In genomic region chr22:20537325-20537756, GRCh38 we compare ENCODE assay signal across 17 cellular contexts. TPM values are rescaled to one million over a fixed set of nuclear protein-coding genes. Genes with fewer than 3 reads are reported as not detected.
DNase-seq lines count a peak whose midpoint lies in the region; FAIRE-seq and TF ChIP-seq lines count a peak whose summit lies in the region.
"Had no signal": no experiment of that assay in that cellular context is flagged by ENCODE, and none has a peak within 500 bp of the region (broad histone marks: within the 10 kb centered on the region; RNA-seq: fewer than 3 reads in every experiment).

No MANE protein-coding gene starts in this region.

- H2AFZ ChIP-seq in trophoblast cell (ENCODE audit: insufficient read depth, low read length, poor library complexity), result no peak overlapping the region
- H2AFZ ChIP-seq: GM23338 had no signal

- no peak for DNase-seq in activated CD4-positive, alpha-beta memory T cell treated with anti-CD3 and anti-CD28 coated beads for 36 hours
- no peak for DNase-seq in activated CD4-positive, alpha-beta memory T cell treated with anti-CD3 and anti-CD28 coated beads, Interleukin-2, amount 10 ng/mL, durations not matched to agents 7 days and 5 days
- DNase-seq in CD8-positive, alpha-beta memory T cell, result no peak
- DNase-seq in bronchial epithelial cell (ENCODE audit: low read depth) (no peak), trophoblast cell (peak in 1 of 2 donors; percentile 28), glutamatergic neuron (no peak), posterior vena cava (ENCODE audit: low spot score) (no peak)
- no peak for DNase-seq in effector CD4-positive, alpha-beta T cell
- DNase-seq: GDM1; NCI-H1048; NCI-H1436 treated with DMSO at 0.1 percent for 48 hours; NK-92 treated with Interleukin-12 subunit alpha and Interleukin-12 subunit beta, amount 100 ng/mL, for 24 hours; RPMI8226 had no signal

- peaks cover 22% of the 10 kb centered on the region for H3K4me1 ChIP-seq in CD8-positive, alpha-beta memory T cell (ENCODE audit: insufficient read depth, low read length)
- H3K4me1 ChIP-seq in trophoblast cell (ENCODE audit: control insufficient read depth in 1 of 2, insufficient read depth in 2 of 2, low read length in 2 of 2), result peaks cover 31 to 35% of the 10 kb centered on the region in 2 experiments

- H2BK5ac ChIP-seq in trophoblast cell (ENCODE audit: low read depth, low read length, poor library complexity), result no peak overlapping the region

- no peak overlapping the region for H3K18ac ChIP-seq in trophoblast cell (ENCODE audit: low read length)

- no peak overlapping the region for H2AK5ac ChIP-seq in trophoblast cell (ENCODE audit: low read length)

- WGBS in trophoblast cell (ENCODE audit: extremely low coverage, insufficient coverage, insufficient read length), result no CpG with 5 or more reads among the region's 3 CpGs

- no peaks in the 10 kb centered on the region for H3K27me3 Mint-ChIP-seq in activated CD4-positive, alpha-beta memory T cell treated with anti-CD3 and anti-CD28 coated beads for 36 hours
- H3K27me3 Mint-ChIP-seq in activated CD4-positive, alpha-beta memory T cell treated with anti-CD3 and anti-CD28 coated beads, Interleukin-2, amount 10 ng/mL, durations not matched to agents 7 days and 5 days, result no peaks in the 10 kb centered on the region
- H3K27me3 Mint-ChIP-seq in CD8-positive, alpha-beta memory T cell, result no peaks in the 10 kb centered on the region
- H3K27me3 Mint-ChIP-seq in glutamatergic neuron (ENCODE audit: unreplicated experiment), result peaks cover 5% of the 10 kb centered on the region

- H4K91ac ChIP-seq in trophoblast cell (ENCODE audit: low read depth, low read length), result no peak overlapping the region

- H3K4ac ChIP-seq in trophoblast cell (ENCODE audit: low read depth, low read length), result peak overlapping the region; percentile 49

- H3K27me3 ChIP-seq in CD8-positive, alpha-beta memory T cell (ENCODE audit: insufficient read depth, low read length, poor library complexity, severe bottlenecking), result no peaks in the 10 kb centered on the region
- H3K27me3 ChIP-seq in bronchial epithelial cell (ENCODE audit: control insufficient read depth, insufficient read depth, low read length) (no peaks in the 10 kb centered on the region), trophoblast cell (ENCODE audit: insufficient read depth, low read length) (no peaks in the 10 kb centered on the region)

- no peak overlapping the region for H2BK12ac ChIP-seq in trophoblast cell (ENCODE audit: low read length)

- no peak overlapping the region for H3K27ac ChIP-seq in CD8-positive, alpha-beta memory T cell (ENCODE audit: low read depth, low read length)
- H3K27ac ChIP-seq in trophoblast cell (ENCODE audit: low read depth, low read length), result no peak overlapping the region
- H3K27ac ChIP-seq: KMS-11 had no signal

- H3K27ac Mint-ChIP-seq in activated CD4-positive, alpha-beta memory T cell treated with anti-CD3 and anti-CD28 coated beads for 36 hours, result peak overlapping the region; percentile 10
- H3K27ac Mint-ChIP-seq in activated CD4-positive, alpha-beta memory T cell treated with anti-CD3 and anti-CD28 coated beads, Interleukin-2, amount 10 ng/mL, durations not matched to agents 7 days and 5 days, result no peak overlapping the region
- H3K27ac Mint-ChIP-seq in CD8-positive, alpha-beta memory T cell, result peak overlapping the region in 6 of 8 donors; percentile 5 to 77 (median 32)
- H3K27ac Mint-ChIP-seq in glutamatergic neuron (ENCODE audit: unreplicated experiment), result no peak overlapping the region

- H3K4me1 Mint-ChIP-seq in activated CD4-positive, alpha-beta memory T cell treated with anti-CD3 and anti-CD28 coated beads for 36 hours (ENCODE audit: low read depth), result peaks cover 26% of the 10 kb centered on the region
- H3K4me1 Mint-ChIP-seq in activated CD4-positive, alpha-beta memory T cell treated with anti-CD3 and anti-CD28 coated beads, Interleukin-2, amount 10 ng/mL, durations not matched to agents 7 days and 5 days, result peaks cover 17% of the 10 kb centered on the region
- H3K4me1 Mint-ChIP-seq in CD8-positive, alpha-beta memory T cell, result peaks cover 37 to 61% (median 41%) of the 10 kb centered on the region in 3 donors
- H3K4me1 Mint-ChIP-seq in glutamatergic neuron (ENCODE audit: low read depth, unreplicated experiment), result peaks cover 21% of the 10 kb centered on the region

- H3K36me3 ChIP-seq in CD8-positive, alpha-beta memory T cell (ENCODE audit: insufficient read depth, low read length), result peaks cover 29% of the 10 kb centered on the region
- peaks cover 23% of the 10 kb centered on the region for H3K36me3 ChIP-seq in bronchial epithelial cell (ENCODE audit: control insufficient read depth, insufficient read depth, low read length)
- H3K36me3 ChIP-seq in trophoblast cell (ENCODE audit: control insufficient read depth in 1 of 2, insufficient read depth in 2 of 2, low read length in 2 of 2), result peaks cover 31 to 38% of the 10 kb centered on the region in 2 experiments

- H3K23ac ChIP-seq in trophoblast cell (ENCODE audit: low read length), result no peak overlapping the region

- TF ChIP-seq CTCF in bronchial epithelial cell (IDR thresholded peaks at IDR 0.05; ENCODE audit: insufficient read depth, low read length, severe bottlenecking) (no peak), glutamatergic neuron (IDR thresholded peaks at IDR 0.05; ENCODE audit: partially characterized antibody, unreplicated experiment) (no peak)

- FAIRE-seq in bronchial epithelial cell (lab: Jason Lieb, UNC), result peak; percentile 58
- FAIRE-seq: GM12878, HepG2 had no signal

- CTCF ChIA-PET in activated CD4-positive, alpha-beta memory T cell treated with anti-CD3 and anti-CD28 coated beads for 36 hours (lab: Charles Lee), result interaction anchor here (1.8 kb wide), 1 partner anchor 27 kb away, joined by 7 read pairs; no protein-coding TSS in a partner anchor
- CTCF ChIA-PET in activated CD4-positive, alpha-beta memory T cell treated with anti-CD3 and anti-CD28 coated beads, Interleukin-2, amount 10 ng/mL, durations not matched to agents 7 days and 5 days (lab: Charles Lee), result no interaction called here
- CTCF ChIA-PET in CD8-positive, alpha-beta memory T cell (lab: Charles Lee), result interaction anchor here (1.0 to 1.9 kb wide), 4 partner anchors 11 to 34 kb away, joined by 3 to 5 read pairs (median 4); no protein-coding TSS in a partner anchor

- peaks cover 20% of the 10 kb centered on the region for H3K79me2 ChIP-seq in trophoblast cell (ENCODE audit: control insufficient read depth, insufficient read depth, low read length, poor library complexity)

- intact Hi-C loops in activated CD4-positive, alpha-beta memory T cell treated with anti-CD3 and anti-CD28 coated beads for 36 hours (cut with micrococcal nuclease), result no loop called here
- intact Hi-C loops in posterior vena cava (cut with DNase I), result no loop called here

- no peak overlapping the region for H2BK120ac ChIP-seq in trophoblast cell (ENCODE audit: insufficient read depth, low read length, poor library complexity)

- H3K4me2 ChIP-seq in trophoblast cell (ENCODE audit: low read length), result no peak overlapping the region
- H3K4me2 ChIP-seq: GM23338, KMS-11 had no signal

- H3K9me3 Mint-ChIP-seq in activated CD4-positive, alpha-beta memory T cell treated with anti-CD3 and anti-CD28 coated beads for 36 hours, result no peaks in the 10 kb centered on the region
- H3K9me3 Mint-ChIP-seq in activated CD4-positive, alpha-beta memory T cell treated with anti-CD3 and anti-CD28 coated beads, Interleukin-2, amount 10 ng/mL, durations not matched to agents 7 days and 5 days, result no peaks in the 10 kb centered on the region
- no peaks in the 10 kb centered on the region for H3K9me3 Mint-ChIP-seq in CD8-positive, alpha-beta memory T cell
- H3K9me3 Mint-ChIP-seq in glutamatergic neuron (ENCODE audit: unreplicated experiment), result peaks cover 4% of the 10 kb centered on the region
- H3K9me3 Mint-ChIP-seq: GM23338 had no signal

- H3K79me1 ChIP-seq in trophoblast cell (ENCODE audit: low read length), result peaks cover 10% of the 10 kb centered on the region

- no peak overlapping the region for H3K14ac ChIP-seq in trophoblast cell (ENCODE audit: low read length)

- H3K4me3 Mint-ChIP-seq in activated CD4-positive, alpha-beta memory T cell treated with anti-CD3 and anti-CD28 coated beads for 36 hours, result no peak overlapping the region
- H3K4me3 Mint-ChIP-seq in activated CD4-positive, alpha-beta memory T cell treated with anti-CD3 and anti-CD28 coated beads, Interleukin-2, amount 10 ng/mL, durations not matched to agents 7 days and 5 days, result no peak overlapping the region
- H3K4me3 Mint-ChIP-seq in CD8-positive, alpha-beta memory T cell, result no peak overlapping the region
- no peak overlapping the region for H3K4me3 Mint-ChIP-seq in glutamatergic neuron (ENCODE audit: unreplicated experiment)
- H3K4me3 Mint-ChIP-seq: GM23338 had no signal

- POLR2A ChIA-PET in activated CD4-positive, alpha-beta memory T cell treated with anti-CD3 and anti-CD28 coated beads for 36 hours (lab: Charles Lee), result no interaction called here
- POLR2A ChIA-PET in activated CD4-positive, alpha-beta memory T cell treated with anti-CD3 and anti-CD28 coated beads, Interleukin-2, amount 10 ng/mL, durations not matched to agents 7 days and 5 days (lab: Charles Lee), result interaction anchor here (1.0 to 1.7 kb wide), 3 partner anchors 13 to 32 kb away, joined by 3 to 4 read pairs (median 3); no protein-coding TSS in a partner anchor
- POLR2A ChIA-PET in CD8-positive, alpha-beta memory T cell (lab: Charles Lee), result no interaction called here

- H3K9me3 ChIP-seq in CD8-positive, alpha-beta memory T cell (ENCODE audit: low read length), result no peaks in the 10 kb centered on the region
- no peaks in the 10 kb centered on the region for H3K9me3 ChIP-seq in trophoblast cell (ENCODE audit: insufficient read depth, low read depth, low read length)

- H3K9ac ChIP-seq in trophoblast cell (ENCODE audit: low read length), result no peak overlapping the region
- H3K9ac ChIP-seq: KMS-11 had no signal

- no peak overlapping the region for H4K8ac ChIP-seq in trophoblast cell (ENCODE audit: low read depth, low read length)

- H3K4me3 ChIP-seq in CD8-positive, alpha-beta memory T cell (ENCODE audit: low read length), result no peak overlapping the region
- no peak overlapping the region for H3K4me3 ChIP-seq in bronchial epithelial cell (ENCODE audit: low read depth, low read length)
- no peak overlapping the region for H3K4me3 ChIP-seq in trophoblast cell (ENCODE audit: low read depth, low read length)
- H3K4me3 ChIP-seq: GM12878, GM23338 had no signal

- peaks cover 36% of the 10 kb centered on the region for H3K36me3 Mint-ChIP-seq in activated CD4-positive, alpha-beta memory T cell treated with anti-CD3 and anti-CD28 coated beads for 36 hours
- peaks cover 49% of the 10 kb centered on the region for H3K36me3 Mint-ChIP-seq in activated CD4-positive, alpha-beta memory T cell treated with anti-CD3 and anti-CD28 coated beads, Interleukin-2, amount 10 ng/mL, durations not matched to agents 7 days and 5 days (ENCODE audit: low read depth)
- peaks cover 4 to 75% (median 11%) of the 10 kb centered on the region in 3 donors for H3K36me3 Mint-ChIP-seq in CD8-positive, alpha-beta memory T cell
- H3K36me3 Mint-ChIP-seq in glutamatergic neuron (ENCODE audit: unreplicated experiment), result no peaks in the 10 kb centered on the region

- H4K12ac ChIP-seq in trophoblast cell (ENCODE audit: low read depth, low read length), result no peak overlapping the region

RNA-seq across cellular contexts. Expression of gene MED15, which starts 29.9 kb away (rescaled TPM):
- total RNA-seq in activated CD4-positive, alpha-beta memory T cell treated with anti-CD3 and anti-CD28 coated beads for 36 hours, result 10 to 100 TPM; 93.3 to 97.4 TPM
- 100 to 1,000 TPM; 168 TPM for total RNA-seq in activated CD4-positive, alpha-beta memory T cell treated with anti-CD3 and anti-CD28 coated beads, Interleukin-2, amount 10 ng/mL, durations not matched to agents 7 days and 5 days
- 100 to 1,000 TPM in 1 of 2 experiments, 10 to 100 TPM in 1; 98.0 to 106 TPM for total RNA-seq in CD8-positive, alpha-beta memory T cell
- polyA plus RNA-seq in CD8-positive, alpha-beta memory T cell, result 120 TPM
- total RNA-seq in bronchial epithelial cell (20.5 and 22.5 TPM in 2 replicates), glutamatergic neuron (ENCODE audit: unreplicated experiment) (83.6 TPM), posterior vena cava (10 to 100 TPM; 75.9 to 80.5 TPM)
- 85.5 and 85.6 TPM in 2 replicates for polyA plus RNA-seq in trophoblast cell (2013)

RNA-seq across cellular contexts. Expression of gene KLHL22, which starts 41.7 kb away (rescaled TPM):
- total RNA-seq in activated CD4-positive, alpha-beta memory T cell treated with anti-CD3 and anti-CD28 coated beads for 36 hours, result 10 to 100 TPM; 23.3 to 25.5 TPM
- 10 to 100 TPM; 31.1 to 32.8 TPM for total RNA-seq in activated CD4-positive, alpha-beta memory T cell treated with anti-CD3 and anti-CD28 coated beads, Interleukin-2, amount 10 ng/mL, durations not matched to agents 7 days and 5 days
- total RNA-seq in CD8-positive, alpha-beta memory T cell, result 10 to 100 TPM; 17.2 to 17.6 TPM
- polyA plus RNA-seq in CD8-positive, alpha-beta memory T cell, result 25.4 TPM
- total RNA-seq in bronchial epithelial cell, result 15.7 and 17.1 TPM in 2 replicates
- 9.3 and 10.9 TPM in 2 replicates for polyA plus RNA-seq in trophoblast cell (2013)
- 20.2 TPM for total RNA-seq in glutamatergic neuron (ENCODE audit: unreplicated experiment)
- 10 to 100 TPM; 16.3 to 20.0 TPM for total RNA-seq in posterior vena cava

Comparison
In these comparisons a context has a peak if more than half of its experiments do, and no peak if none do; other contexts are left out.
1. H3K27ac Mint-ChIP-seq: peak in activated CD4-positive, alpha-beta memory T cell treated with anti-CD3 and anti-CD28 coated beads for 36 hours (single experiment) and CD8-positive, alpha-beta memory T cell (6 of 8); none in activated CD4-positive, alpha-beta memory T cell treated with anti-CD3 and anti-CD28 coated beads, Interleukin-2, amount 10 ng/mL, durations not matched to agents 7 days and 5 days (single experiment) and glutamatergic neuron (single experiment).